ENCODE assay signal across 15 cellular contexts in genomic region chr16:23407436-23408125, GRCh38. TPM values are rescaled to one million over a fixed set of nuclear protein-coding genes. Genes with fewer than 3 reads are reported as not detected.
DNase-seq lines count a peak whose midpoint lies in the region; ATAC-seq, FAIRE-seq and TF ChIP-seq lines count a peak whose summit lies in the region.
"Had no signal": no experiment of that assay in that cellular context is flagged by ENCODE, and none has a peak within 500 bp of the region (broad histone marks: within the 10 kb centered on the region; RNA-seq: fewer than 3 reads in every experiment).

No MANE protein-coding gene starts in this region.

- CTCF ChIA-PET in A673 (lab: Charles Lee), result no interaction called here

- H2BK5ac ChIP-seq in neuronal stem cell (ENCODE audit: low read length), result no peak overlapping the region

- no peaks in the 10 kb centered on the region for H4K20me1 ChIP-seq in KMS-11 (ENCODE audit: insufficient read depth)

- no peak overlapping the region for H3K18ac ChIP-seq in neuronal stem cell (ENCODE audit: low read length)

- H3K36me3 Mint-ChIP-seq in activated T-helper 17 cell treated with anti-CD3 and anti-CD28 coated beads, Interleukin-2, amount 50 U/mL, for 72 hours (ENCODE audit: low read depth), result peaks cover 85% of the 10 kb centered on the region

- POLR2A ChIA-PET in A673 (lab: Charles Lee; ENCODE audit: low non-redundant PET), result no interaction called here

- H3K9me3 Mint-ChIP-seq in activated T-helper 17 cell treated with anti-CD3 and anti-CD28 coated beads, Interleukin-2, amount 50 U/mL, for 72 hours, result no peaks in the 10 kb centered on the region

- H3K79me1 ChIP-seq in neuronal stem cell (ENCODE audit: low read depth, low read length), result no peaks in the 10 kb centered on the region

- H3K27me3 ChIP-seq in A673 (replicated peaks; ENCODE audit: insufficient read depth, low read depth, low read length, poor library complexity) (no peaks in the 10 kb centered on the region), KMS-11 (ENCODE audit: insufficient read depth, low read depth) (no peaks in the 10 kb centered on the region), neuronal stem cell (ENCODE audit: control insufficient read depth in 3 of 3, insufficient read depth in 3 of 3, low read depth in 1 of 3, low read length in 3 of 3) (no peaks in the 10 kb centered on the region)
- H3K27me3 ChIP-seq: SJSA1 had no signal

- H3K36me3 ChIP-seq in A673 (ENCODE audit: insufficient read depth, low read length, poor library complexity, severe bottlenecking) (peaks cover 48% of the 10 kb centered on the region), KMS-11 (ENCODE audit: insufficient read depth) (no peaks in the 10 kb centered on the region; the same call in 1 of the 2 replicates), neuronal stem cell (replicated peaks in 1 of 2; ENCODE audit: control insufficient read depth in 2 of 2, insufficient read depth in 2 of 2, low read length in 2 of 2) (peaks cover 12 to 81% of the 10 kb centered on the region in 2 donors)

- no peak for FAIRE-seq in GM19239 (lab: Jason Lieb, UNC)
- FAIRE-seq: A549 had no signal

- no peak overlapping the region for H2BK120ac ChIP-seq in neuronal stem cell (ENCODE audit: low read depth, low read length)

- H2AK5ac ChIP-seq in neuronal stem cell (ENCODE audit: low read depth, low read length), result peak overlapping the region; percentile 7

- TF ChIP-seq CTCF in A673 (conservative IDR thresholded peaks at IDR 0.05; ENCODE audit: low read depth, low read length) (no peak), KMS-11 (conservative IDR thresholded peaks at IDR 0.05; ENCODE audit: low read depth, low read length) (no peak)

- no CpG with 5 or more reads among the region's 8 CpGs for WGBS in neuronal stem cell (ENCODE audit: extremely low coverage in 2 of 2, insufficient read length in 2 of 2, insufficient replicate concordance in 1 of 2), 2 donors

- H3K27ac Mint-ChIP-seq in activated T-helper 17 cell treated with anti-CD3 and anti-CD28 coated beads, Interleukin-2, amount 50 U/mL, for 72 hours, result peak overlapping the region; percentile 12

- H2BK15ac ChIP-seq in neuronal stem cell (ENCODE audit: low read length), result no peak overlapping the region

- intact Hi-C loops in A673 (cut with micrococcal nuclease; ENCODE audit: unreplicated experiment), result no loop called here

- H4K8ac ChIP-seq in neuronal stem cell (ENCODE audit: low read depth, low read length), result no peak overlapping the region

- no peak overlapping the region for H3K4ac ChIP-seq in neuronal stem cell (ENCODE audit: low read length)

- no peak overlapping the region for H2BK12ac ChIP-seq in neuronal stem cell (ENCODE audit: low read length)

- no peak for ATAC-seq in activated T-helper 17 cell treated with anti-CD3 and anti-CD28 coated beads, Interleukin-2, amount 50 U/mL, for 72 hours (replicated peaks)
- ATAC-seq in HG02981 (IDR thresholded peaks at IDR 0.05; ENCODE audit: unreplicated experiment), result no peak
- ATAC-seq: A549 had no signal

- peak overlapping the region; percentile 6; the same call in 1 of the 2 replicates for H3K9ac ChIP-seq in KMS-11
- no peak overlapping the region for H3K9ac ChIP-seq in neuronal stem cell (ENCODE audit: low read depth, low read length, poor library complexity)

- no peaks in the 10 kb centered on the region for H3K79me2 ChIP-seq in KMS-11 (ENCODE audit: insufficient read depth, low read depth)

- H3K4me3 Mint-ChIP-seq in activated T-helper 17 cell treated with anti-CD3 and anti-CD28 coated beads, Interleukin-2, amount 50 U/mL, for 72 hours, result no peak overlapping the region

- no peak overlapping the region for H3K23ac ChIP-seq in neuronal stem cell (ENCODE audit: low read depth, low read length, poor library complexity)

- no TSS peak for BruUV-seq in A673 (replicated peaks; lab: Mats Ljungman, UMichigan)

- H2AFZ ChIP-seq in KMS-11 (ENCODE audit: low read depth) (peak overlapping the region; percentile 0; the same call in 1 of the 2 replicates), neuronal stem cell (ENCODE audit: low read length) (no peak overlapping the region)
- H2AFZ ChIP-seq: PC-9 had no signal

- H3K4me1 Mint-ChIP-seq in activated T-helper 17 cell treated with anti-CD3 and anti-CD28 coated beads, Interleukin-2, amount 50 U/mL, for 72 hours, result no peaks in the 10 kb centered on the region

- no peaks in the 10 kb centered on the region for H3K27me3 Mint-ChIP-seq in activated T-helper 17 cell treated with anti-CD3 and anti-CD28 coated beads, Interleukin-2, amount 50 U/mL, for 72 hours

- no peak overlapping the region for H3K14ac ChIP-seq in neuronal stem cell (ENCODE audit: low read length)

- no peak overlapping the region for H3K27ac ChIP-seq in A673 (ENCODE audit: low read depth, low read length, poor library complexity, severe bottlenecking)
- peak overlapping the region; percentile 92 for H3K27ac ChIP-seq in KMS-11
- H3K27ac ChIP-seq in neuronal stem cell (replicated peaks; ENCODE audit: low read length), result no peak overlapping the region
- H3K27ac ChIP-seq: A549, PC-9, SJSA1 had no signal

- DNase-seq in A673 (ENCODE audit: low spot score) (peak; percentile 24), neuronal stem cell (ENCODE audit: low spot score) (no peak), DMS153 (lab: John Stamatoyannopoulos, UW) (no peak), mesenteric fat pad (ENCODE audit: low spot score) (no peak), GM19239 (ENCODE audit: insufficient read length, low spot score) (no peak)
- DNase-seq: AML-193, KBM-7, NCI-H748 treated with DMSO at 0.1 percent for 48 hours, PC-9, SW 1271 had no signal

- no peaks in the 10 kb centered on the region for H3K9me3 ChIP-seq in A673 (ENCODE audit: low read depth, low read length, poor library complexity, severe bottlenecking)
- no peaks in the 10 kb centered on the region for H3K9me3 ChIP-seq in neuronal stem cell (replicated peaks in 1 of 2; ENCODE audit: control insufficient read depth in 2 of 2, insufficient read depth in 1 of 2, low read depth in 1 of 2, low read length in 2 of 2)
- H3K9me3 ChIP-seq: A549, SJSA1 had no signal

- peak overlapping the region; percentile 89 for H3K4me2 ChIP-seq in KMS-11
- H3K4me2 ChIP-seq in neuronal stem cell (ENCODE audit: insufficient read depth, low read length, poor library complexity, severe bottlenecking), result no peak overlapping the region
- H3K4me2 ChIP-seq: A549, PC-9 had no signal

- H3K4me1 ChIP-seq in A673 (ENCODE audit: insufficient read depth, low read length, poor library complexity, severe bottlenecking), result no peaks in the 10 kb centered on the region
- H3K4me1 ChIP-seq in KMS-11 (ENCODE audit: low read depth, poor library complexity, severe bottlenecking), result peaks cover 63% of the 10 kb centered on the region
- peaks cover 7 to 9% of the 10 kb centered on the region in 2 donors for H3K4me1 ChIP-seq in neuronal stem cell (ENCODE audit: control insufficient read depth in 2 of 2, insufficient read depth in 1 of 2, low read depth in 1 of 2, low read length in 2 of 2)

- H3K4me3 ChIP-seq in A673 (ENCODE audit: low read depth, low read length, poor library complexity, severe bottlenecking) (no peak overlapping the region), KMS-11 (IDR thresholded peaks at IDR 0.05; ENCODE audit: insufficient read depth, low read depth, low read length) (no peak overlapping the region), neuronal stem cell (ENCODE audit: low read length in 2 of 2) (no peak overlapping the region)
- H3K4me3 ChIP-seq: A549, PC-9, SJSA1 had no signal

- no peak overlapping the region for H4K91ac ChIP-seq in neuronal stem cell (ENCODE audit: low read depth, low read length, poor library complexity)

RNA-seq across cellular contexts. Expression of gene COG7, which starts 45.4 kb away (rescaled TPM):
- total RNA-seq in A673 (2021) (33.8 and 40.4 TPM in 2 replicates), mesenteric fat pad (20.4 TPM)
- 10 to 100 TPM; 21.2 to 29.4 TPM for total RNA-seq in activated T-helper 17 cell treated with anti-CD3 and anti-CD28 coated beads, Interleukin-2, amount 50 U/mL, for 72 hours
- 15.5 TPM for polyA plus RNA-seq in neuronal stem cell (2013, experiment 1 of 2)
- 15.7 TPM for polyA plus RNA-seq in neuronal stem cell (2013, experiment 2 of 2)
